9 cellular contexts compared by ENCODE assay signal in the genomic region with DNA sequence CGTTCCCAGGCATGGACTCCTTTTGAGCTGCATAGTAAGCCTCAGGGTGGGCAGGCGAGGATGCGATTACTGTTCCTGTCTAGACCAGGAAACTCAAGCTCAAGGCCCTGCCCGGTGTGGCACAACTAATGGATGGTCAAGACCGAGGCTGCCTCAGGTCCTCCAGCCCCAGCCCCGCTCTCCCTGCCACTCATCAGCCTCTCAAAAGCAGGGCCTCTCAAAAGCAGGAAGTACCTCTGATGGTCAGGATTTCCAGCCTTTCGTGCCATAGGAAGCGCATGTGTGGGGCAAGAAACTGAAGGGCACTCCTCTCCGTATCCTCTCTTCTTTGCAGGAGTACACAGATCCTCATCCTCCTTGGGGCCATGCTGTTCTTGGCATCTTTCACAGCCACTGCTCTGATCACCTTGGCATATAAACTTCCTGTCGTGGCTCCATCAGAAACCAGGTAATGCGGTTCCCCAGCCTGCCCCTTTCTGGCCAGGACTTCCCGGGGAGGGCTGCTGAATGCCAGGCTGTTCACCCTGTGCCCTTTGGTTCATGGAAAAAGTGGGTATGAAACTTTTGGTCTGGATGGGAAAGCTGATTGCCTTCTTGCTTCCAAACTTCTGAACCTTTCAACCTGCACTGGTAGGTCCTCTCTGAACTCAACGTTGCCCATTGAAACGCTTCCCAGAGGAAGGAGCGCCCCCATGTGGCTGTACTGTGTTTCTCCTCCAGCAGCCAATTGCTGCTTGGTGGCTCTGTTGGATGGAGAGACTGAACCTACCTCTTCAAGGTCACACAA.
DNase-seq lines count a peak whose midpoint lies in the region; ATAC-seq and TF ChIP-seq lines count a peak whose summit lies in the region.
"Had no signal": no experiment of that assay in that cellular context is flagged by ENCODE, and none has a peak within 500 bp of the region (broad histone marks: within the 10 kb centered on the region; RNA-seq: fewer than 3 reads in every experiment).

No MANE protein-coding gene starts in this region.

- H3K36me3 ChIP-seq in parathyroid adenoma (ENCODE audit: control insufficient read depth, insufficient read depth, low read length) = no peaks in the 10 kb centered on the region

- H3K4me3 ChIP-seq in parathyroid adenoma (ENCODE audit: low read depth, low read length) = no peak overlapping the region

- no peak overlapping the region for H3K27ac Mint-ChIP-seq in activated T-helper 17 cell treated with anti-CD3 and anti-CD28 coated beads, Interleukin-2, amount 50 U/mL, for 72 hours
- H3K27ac Mint-ChIP-seq: effector memory CD8-positive, alpha-beta T cell had no signal

- no peak overlapping the region for H3K27ac ChIP-seq in parathyroid adenoma

- no peak overlapping the region for H3K4me2 ChIP-seq in parathyroid adenoma (ENCODE audit: low read length)

- peaks cover 18% of the 10 kb centered on the region for H3K27me3 Mint-ChIP-seq in activated T-helper 17 cell treated with anti-CD3 and anti-CD28 coated beads, Interleukin-2, amount 50 U/mL, for 72 hours

- peak; percentile 36 for DNase-seq in NK-92 treated with Interleukin-12 subunit alpha and Interleukin-12 subunit beta, amount 100 ng/mL, for 24 hours (lab: John Stamatoyannopoulos, UW)
- no peak for DNase-seq in NK-92 (lab: John Stamatoyannopoulos, UW; ENCODE audit: unreplicated experiment)
- DNase-seq in NCI-H748 treated with DMSO at 0.1 percent for 48 hours (lab: John Stamatoyannopoulos, UW) = peak; percentile 90
- DNase-seq in globus pallidus (ENCODE audit: low spot score) = peak; percentile 63
- no peak for DNase-seq in NCI-H2171 treated with DMSO at 0.1 percent for 48 hours (lab: John Stamatoyannopoulos, UW)

- peak; percentile 66 for ATAC-seq in HG03066 (IDR thresholded peaks at IDR 0.05; ENCODE audit: low read depth, unreplicated experiment)
- peak; percentile 66 for ATAC-seq in activated T-helper 17 cell treated with anti-CD3 and anti-CD28 coated beads, Interleukin-2, amount 50 U/mL, for 72 hours (replicated peaks)
- ATAC-seq: effector memory CD8-positive, alpha-beta T cell had no signal

- H3K9ac ChIP-seq in parathyroid adenoma = no peak overlapping the region

- no peaks in the 10 kb centered on the region for H3K79me2 ChIP-seq in parathyroid adenoma

- H3K4me3 Mint-ChIP-seq in activated T-helper 17 cell treated with anti-CD3 and anti-CD28 coated beads, Interleukin-2, amount 50 U/mL, for 72 hours = no peak overlapping the region
- H3K4me3 Mint-ChIP-seq: effector memory CD8-positive, alpha-beta T cell had no signal

- H3K4me1 Mint-ChIP-seq in activated T-helper 17 cell treated with anti-CD3 and anti-CD28 coated beads, Interleukin-2, amount 50 U/mL, for 72 hours = no peaks in the 10 kb centered on the region

- H3K36me3 Mint-ChIP-seq in activated T-helper 17 cell treated with anti-CD3 and anti-CD28 coated beads, Interleukin-2, amount 50 U/mL, for 72 hours (ENCODE audit: low read depth) = no peaks in the 10 kb centered on the region

- H3K9me3 Mint-ChIP-seq in activated T-helper 17 cell treated with anti-CD3 and anti-CD28 coated beads, Interleukin-2, amount 50 U/mL, for 72 hours = no peaks in the 10 kb centered on the region
- H3K9me3 Mint-ChIP-seq: effector memory CD8-positive, alpha-beta T cell had no signal

- H3K4me1 ChIP-seq in parathyroid adenoma = no peaks in the 10 kb centered on the region

- H3K27me3 ChIP-seq in parathyroid adenoma (ENCODE audit: control insufficient read depth, insufficient read depth, low read length) = no peaks in the 10 kb centered on the region

- H2AFZ ChIP-seq in parathyroid adenoma = no peak overlapping the region

- TF ChIP-seq CTCF in parathyroid adenoma (IDR thresholded peaks at IDR 0.05) = peak; percentile 65

- no peaks in the 10 kb centered on the region for H3K9me3 ChIP-seq in parathyroid adenoma (ENCODE audit: control insufficient read depth, low read length)

Comparison
In these comparisons a context has a peak if more than half of its experiments do, and no peak if none do; other contexts are left out.
1. DNase-seq: peak in NK-92 treated with Interleukin-12 subunit alpha and Interleukin-12 subunit beta, amount 100 ng/mL, for 24 hours (single experiment), NCI-H748 treated with DMSO at 0.1 percent for 48 hours (single experiment) and globus pallidus (single experiment); none in NK-92 (single experiment) and NCI-H2171 treated with DMSO at 0.1 percent for 48 hours (single experiment).